In the genomic region with DNA sequence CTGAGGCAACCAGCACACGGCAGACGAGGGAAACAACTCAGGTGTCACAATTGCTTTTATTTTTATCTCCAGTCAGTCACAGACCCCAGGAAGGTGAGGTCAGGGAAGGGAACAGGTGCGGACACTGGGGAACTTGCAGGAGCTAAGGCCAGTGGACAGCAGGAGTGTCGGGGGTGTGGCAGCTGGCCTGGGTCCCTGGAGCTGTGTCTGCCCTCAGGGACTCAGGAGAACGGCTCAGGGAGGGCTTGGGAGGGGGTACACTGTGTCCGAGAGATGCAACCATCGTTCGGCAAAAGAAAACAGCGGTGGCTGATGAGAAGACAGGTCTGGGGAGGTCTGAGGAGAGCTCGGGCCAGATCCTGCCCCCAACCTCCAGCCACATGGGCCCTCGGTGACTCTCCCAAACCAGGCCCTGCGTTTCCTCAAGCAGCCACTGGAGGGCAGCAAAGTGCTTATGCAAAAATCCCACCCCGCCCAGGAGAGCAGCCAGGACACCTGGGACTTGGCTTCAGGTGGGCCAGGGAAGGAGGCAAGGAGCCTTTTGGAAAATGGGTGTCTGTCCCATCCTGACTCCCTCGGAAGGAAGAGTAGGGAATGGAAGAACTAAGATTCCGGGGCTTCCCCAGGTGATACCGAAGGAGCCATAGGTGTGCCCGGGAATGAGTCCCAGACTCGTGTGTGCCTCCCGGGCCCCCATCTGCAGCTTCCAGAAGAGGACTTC, we compare ENCODE assay signal across 8 cellular contexts. TPM values are rescaled to one million over a fixed set of nuclear protein-coding genes. Genes with fewer than 3 reads are reported as not detected.
DNase-seq lines count a peak whose midpoint lies in the region; ATAC-seq, FAIRE-seq and TF ChIP-seq lines count a peak whose summit lies in the region.

No MANE protein-coding gene starts in this region.

- intact Hi-C loops in pancreas (cut with DNase I) = loop anchor here in 2 of 3 donors (10.0 kb wide), 2 partner anchors 198 to 208 kb away; no protein-coding TSS in a partner anchor

- no peak overlapping the region for H3K4me3 ChIP-seq in pancreas

- peak overlapping the region; percentile 95 for H3K27ac Mint-ChIP-seq in type B pancreatic cell

- H3K9me3 Mint-ChIP-seq in type B pancreatic cell = no peaks in the 10 kb centered on the region

- peaks cover 3 to 12% (median 5%) of the 10 kb centered on the region in 3 donors for H3K4me1 ChIP-seq in pancreas

- H3K9me3 ChIP-seq in pancreas = no peaks in the 10 kb centered on the region

- H3K4me1 Mint-ChIP-seq in type B pancreatic cell (ENCODE audit: unreplicated experiment) = peaks cover 15% of the 10 kb centered on the region

- peak; percentile 73 to 91 (median 81) for ATAC-seq in pancreas
- ATAC-seq in GM21390 (IDR thresholded peaks at IDR 0.05; ENCODE audit: unreplicated experiment) = no peak

- WGBS in pancreas, 2 donors = 25 to 28% methylated on average over 19 of the region's 19 CpGs

- DNase-seq in D341Med (ENCODE audit: low spot score) = peak; percentile 91
- DNase-seq in HT1080 (ENCODE audit: low read depth) = peak; percentile 67
- peak; percentile 52 for DNase-seq in RPMI7951 (ENCODE audit: low read depth)
- peak; percentile 62 for DNase-seq in activated gamma-delta T cell treated with anti-CD3 and anti-CD28 coated beads, Interleukin-2, amount 50 U/mL, for 16 hours (ENCODE audit: low read depth)
- DNase-seq in germinal center (ENCODE audit: low spot score) = peak; percentile 89
- peak; percentile 55 to 90 (median 81) for DNase-seq in pancreas
- peak; percentile 82 for DNase-seq in type B pancreatic cell (ENCODE audit: extremely low spot score, unreplicated experiment)

- no peak overlapping the region for H3K27ac ChIP-seq in pancreas

- H3K36me3 ChIP-seq in pancreas = no peaks in the 10 kb centered on the region

- FAIRE-seq in pancreas (lab: Jason Lieb, UNC) = no peak

- peaks cover 6% of the 10 kb centered on the region for H3K27me3 Mint-ChIP-seq in type B pancreatic cell

- peak; percentile 91 to 97 (median 96) for TF ChIP-seq CTCF in pancreas (IDR thresholded peaks at IDR 0.05)
- peak; percentile 97 for TF ChIP-seq CTCF in type B pancreatic cell (conservative IDR thresholded peaks at IDR 0.05)

- no peaks in the 10 kb centered on the region for H3K27me3 ChIP-seq in pancreas

- H3K36me3 Mint-ChIP-seq in type B pancreatic cell = no peaks in the 10 kb centered on the region

- H3K4me3 Mint-ChIP-seq in type B pancreatic cell = no peak overlapping the region

RNA-seq across cellular contexts. Expression of a gene that starts 24.1 kb away (rescaled TPM):
- total RNA-seq in HT1080 (2014; rRNA removed; shearing (Covaris generic)) = 2.4 and 3.3 TPM in 2 replicates
- 3.4 and 3.8 TPM in 2 replicates for polyA plus RNA-seq in HT1080 (2015; cell fraction: cytosol; rRNA removed)
- 3.3 and 6.4 TPM in 2 replicates for polyA plus RNA-seq in HT1080 (2015; cell fraction: nucleus; rRNA removed)
- total RNA-seq in RPMI7951 (2014; rRNA removed; shearing (Covaris generic)) = 2.9 and 5.6 TPM in 2 replicates
- total RNA-seq in pancreas = 1 to 10 TPM; 2.1 to 4.8 (median 3.8) TPM
- polyA plus RNA-seq in pancreas = 1 to 10 TPM; 2.0 to 2.5 TPM
- total RNA-seq in type B pancreatic cell (ENCODE audit: low replicate concordance) = 8.1 and 8.5 TPM in 2 replicates

RNA-seq across cellular contexts. Expression of a gene that starts 36.7 kb away (rescaled TPM):
- not detected in 2 replicates for total RNA-seq in HT1080 (2014; rRNA removed; shearing (Covaris generic))
- 0.15 and 0.19 TPM in 2 replicates for polyA plus RNA-seq in HT1080 (2015; cell fraction: cytosol; rRNA removed)
- 0.02 TPM in 1 of 2 replicates, not detected in the other for polyA plus RNA-seq in HT1080 (2015; cell fraction: nucleus; rRNA removed)
- total RNA-seq in RPMI7951 (2014; rRNA removed; shearing (Covaris generic)) = 0.98 and 1.2 TPM in 2 replicates
- total RNA-seq in pancreas = 1 to 10 TPM in 1 of 6 donors, under 1 TPM in 5; 0.14 to 2.1 (median 0.27) TPM
- 1 to 10 TPM in 1 of 2 donors, under 1 TPM in 1; 0.84 to 1.5 TPM for polyA plus RNA-seq in pancreas
- total RNA-seq in type B pancreatic cell (ENCODE audit: low replicate concordance) = 0.14 and 1.7 TPM in 2 replicates

RNA-seq across cellular contexts. Expression of a gene that starts 38.8 kb away (rescaled TPM):
- 19.6 and 22.2 TPM in 2 replicates for total RNA-seq in HT1080 (2014; rRNA removed; shearing (Covaris generic))
- polyA plus RNA-seq in HT1080 (2015; cell fraction: cytosol; rRNA removed) = 13.4 and 14.7 TPM in 2 replicates
- 35.8 and 41.4 TPM in 2 replicates for polyA plus RNA-seq in HT1080 (2015; cell fraction: nucleus; rRNA removed)
- total RNA-seq in RPMI7951 (2014; rRNA removed; shearing (Covaris generic)) = 5.0 and 5.7 TPM in 2 replicates
- total RNA-seq in pancreas (10 to 100 TPM in 1 of 6 donors, 1 to 10 TPM in 5; 4.1 to 14.1 (median 6.1) TPM), type B pancreatic cell (ENCODE audit: low replicate concordance) (9.7 and 28.8 TPM in 2 replicates)
- polyA plus RNA-seq in pancreas = 10 to 100 TPM in 1 of 2 donors, 1 to 10 TPM in 1; 9.8 to 18.3 TPM
